8 cellular contexts compared by ENCODE assay signal in the genomic region with DNA sequence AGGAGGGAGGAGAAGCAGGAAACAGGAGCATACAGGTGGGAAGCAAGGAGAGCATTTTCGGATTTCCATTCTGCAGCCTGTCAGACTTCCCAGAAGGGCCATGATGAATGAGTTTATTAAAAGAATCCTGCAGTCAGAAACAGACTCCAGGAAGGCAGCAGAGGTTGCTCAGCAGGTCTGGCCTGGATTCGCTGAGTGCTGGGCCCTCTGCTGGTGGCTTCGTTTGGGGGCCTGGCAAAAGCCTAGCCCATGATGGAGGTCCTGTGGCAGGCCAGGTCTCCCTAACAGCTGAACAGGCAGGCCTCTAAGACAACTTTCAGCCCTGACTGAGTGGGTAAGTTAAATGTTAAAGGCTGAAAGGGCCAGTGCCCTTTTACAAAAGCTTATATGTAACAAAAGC.
DNase-seq lines count a peak whose midpoint lies in the region; ATAC-seq, FAIRE-seq and TF ChIP-seq lines count a peak whose summit lies in the region.

No MANE protein-coding gene starts in this region.

- no peaks in the 10 kb centered on the region for H3K9me2 ChIP-seq in Loucy (replicated peaks; ENCODE audit: low read depth, low read length)

- H3K4me1 ChIP-seq in Loucy (ENCODE audit: insufficient read depth, low read length, poor library complexity, severe bottlenecking): no peaks in the 10 kb centered on the region
- peaks cover 3% of the 10 kb centered on the region for H3K4me1 ChIP-seq in endodermal cell (ENCODE audit: control insufficient read depth, insufficient read depth, low read length)
- H3K4me1 ChIP-seq in pancreas: no peaks in the 10 kb centered on the region

- FAIRE-seq in pancreas (lab: Jason Lieb, UNC): no peak

- in situ Hi-C loops in GM13976 (cut with MboI; ENCODE audit: low sequenced_read_pairs, unreplicated experiment): no loop called here

- 21% methylated on average over 3 of the region's 3 CpGs; no CpG with 5 or more reads in 1 of the 2 experiments for WGBS in endodermal cell (ENCODE audit: insufficient coverage in 1 of 2, insufficient read length in 1 of 2), 2 experiments
- 35 to 46% methylated on average over 3 of the region's 3 CpGs for WGBS in pancreas, 2 donors

- no peaks in the 10 kb centered on the region; the same call in 1 of the 2 replicates for H3K27me3 ChIP-seq in GM06990 (replicated peaks; ENCODE audit: control insufficient read depth, insufficient read depth, low read length)
- H3K27me3 ChIP-seq in Loucy (ENCODE audit: insufficient read depth, low read length, poor library complexity, severe bottlenecking): no peaks in the 10 kb centered on the region
- H3K27me3 ChIP-seq in endodermal cell (ENCODE audit: control insufficient read depth, insufficient read depth, low read length, poor library complexity, severe bottlenecking): no peaks in the 10 kb centered on the region
- H3K27me3 ChIP-seq in pancreas: no peaks in the 10 kb centered on the region

- H3K4me2 ChIP-seq in Loucy (ENCODE audit: low read depth, low read length, poor library complexity, severe bottlenecking): no peak overlapping the region

- H3K27ac ChIP-seq in endodermal cell (ENCODE audit: low read depth, low read length) (no peak overlapping the region), pancreas (no peak overlapping the region)

- no peak overlapping the region for H3K27ac Mint-ChIP-seq in endodermal cell

- H3K4me3 ChIP-seq in GM06990 (replicated peaks; ENCODE audit: low read depth, low read length) (no peak overlapping the region), Loucy (ENCODE audit: low read length, poor library complexity, severe bottlenecking) (no peak overlapping the region), endodermal cell (ENCODE audit: low read length) (no peak overlapping the region), pancreas (no peak overlapping the region)

- no peaks in the 10 kb centered on the region for H4K20me1 ChIP-seq in Loucy (ENCODE audit: insufficient read depth, low read length, poor library complexity, severe bottlenecking)

- H3K9me3 ChIP-seq in Loucy (ENCODE audit: insufficient read depth, low read depth, low read length) (no peaks in the 10 kb centered on the region), endodermal cell (ENCODE audit: control insufficient read depth, low read length) (no peaks in the 10 kb centered on the region), pancreas (no peaks in the 10 kb centered on the region)

- H3K9me3 Mint-ChIP-seq in endodermal cell: no peaks in the 10 kb centered on the region

- ATAC-seq in pancreas: peak in 3 of 4 donors; percentile 27 to 60 (median 56)

- peaks cover 3% of the 10 kb centered on the region for H3K4me1 Mint-ChIP-seq in endodermal cell

- H3K9ac ChIP-seq in Loucy (ENCODE audit: low read depth, low read length, poor library complexity, severe bottlenecking): no peak overlapping the region
- no peak overlapping the region for H3K9ac ChIP-seq in endodermal cell (ENCODE audit: extremely low read depth, low read length, poor library complexity, severe bottlenecking)

- H3F3A ChIP-seq in Loucy (ENCODE audit: low read depth): no peaks in the 10 kb centered on the region

- H3K79me2 ChIP-seq in Loucy (ENCODE audit: insufficient read depth, low read length): no peaks in the 10 kb centered on the region

- DNase-seq in GM06990 (ENCODE audit: extremely low read depth, insufficient read length) (no peak), endodermal cell (peak; percentile 92), pancreas (peak in 3 of 6 donors; percentile 7 to 48 (median 18)), NCI-H2227 (lab: John Stamatoyannopoulos, UW; ENCODE audit: unreplicated experiment) (no peak), NCI-H2171 treated with DMSO at 0.1 percent for 48 hours (lab: John Stamatoyannopoulos, UW) (no peak), GM13976 (ENCODE audit: low spot score) (no peak)
- DNase-seq in stimulated activated CD4-positive, alpha-beta T cell treated with anti-CD3 and anti-CD28 coated beads, Interleukin-12 subunit alpha, Interleukin-12 subunit beta, amount 100 ng/mL, for 4 hours: no peak

- no peaks in the 10 kb centered on the region for H3K27me3 Mint-ChIP-seq in endodermal cell (ENCODE audit: insufficient read depth)

- TF ChIP-seq CTCF in GM06990 (IDR thresholded peaks at IDR 0.05; ENCODE audit: insufficient read depth, low read length, poor library complexity, severe bottlenecking) (peak; percentile 50), Loucy (conservative IDR thresholded peaks at IDR 0.05; ENCODE audit: low read length) (peak; percentile 54), endodermal cell (conservative IDR thresholded peaks at IDR 0.05) (peak; percentile 90), pancreas (IDR thresholded peaks at IDR 0.05) (peak in 2 of 4 donors; percentile 12 to 26), GM13976 (IDR thresholded peaks at IDR 0.05; ENCODE audit: borderline replicate concordance, control extremely low read depth, extremely low read depth, insufficient read depth, missing control alignments) (no peak)

- no peaks in the 10 kb centered on the region for H3K36me3 Mint-ChIP-seq in endodermal cell (ENCODE audit: low read depth)

- intact Hi-C loops in pancreas (cut with DNase I): no loop called here

- H2AFZ ChIP-seq in Loucy (ENCODE audit: low read length): no peak overlapping the region

- no peak overlapping the region for H3K4me3 Mint-ChIP-seq in endodermal cell

- H3K36me3 ChIP-seq in GM06990 (ENCODE audit: control insufficient read depth, insufficient read depth, low read length): no peaks in the 10 kb centered on the region
- H3K36me3 ChIP-seq in Loucy (ENCODE audit: insufficient read depth, low read length): no peaks in the 10 kb centered on the region
- H3K36me3 ChIP-seq in endodermal cell (ENCODE audit: control insufficient read depth, insufficient read depth, low read length): no peaks in the 10 kb centered on the region
- no peaks in the 10 kb centered on the region for H3K36me3 ChIP-seq in pancreas
